In the genomic region with DNA sequence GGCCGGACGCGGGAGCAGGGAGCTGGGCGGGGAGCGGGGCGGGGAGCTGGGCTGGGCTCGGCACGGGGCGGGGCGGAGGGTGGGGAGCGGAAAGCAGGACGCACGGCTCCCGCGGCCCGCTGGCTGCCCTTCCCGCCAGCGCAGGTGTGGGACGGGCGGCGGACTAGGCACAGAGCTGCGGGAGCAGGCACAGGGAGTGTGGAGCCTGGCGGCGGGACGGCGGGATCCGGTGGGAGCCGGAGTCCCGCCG, we compare ENCODE assay signal across 8 cellular contexts. TPM values are rescaled to one million over a fixed set of nuclear protein-coding genes. Genes with fewer than 3 reads are reported as not detected.
DNase-seq lines count a peak whose midpoint lies in the region; ATAC-seq and TF ChIP-seq lines count a peak whose summit lies in the region.

Gene IMPA2, plus strand, starts transcription at position 125 of the 250 bp plus-strand sequence. CDS start 163 bp downstream, outside the sequence.

- peak within 1 kb of the TSS; percentile 81 for H4K91ac ChIP-seq in IMR-90 (ENCODE audit: insufficient read depth, low read depth, low read length)

- WGBS in IMR-90 (ENCODE audit: extremely low coverage in 2 of 2, insufficient read length in 1 of 2), 2 experiments, result 0% methylated on average over 3 of the region's 30 CpGs; no CpG with 5 or more reads in 1 of the 2 experiments

- H3K79me1 ChIP-seq in IMR-90 (ENCODE audit: low read depth in 1 of 2, low read length in 2 of 2), result peaks cover 8 to 9% of the 10 kb centered on the region in 2 experiments; a peak in 2 of 4 replicates

- no peaks in the 10 kb centered on the region for H3K9me3 ChIP-seq in IMR-90 (ENCODE audit: control insufficient read depth, insufficient read depth, low read length)

- H4K20me1 ChIP-seq in IMR-90 (ENCODE audit: insufficient read depth, low read length), result no peaks in the 10 kb centered on the region

- no peak for ATAC-seq in IMR-90 (ENCODE audit: low read depth)

- no TSS peak for BruUV-seq in IMR-90 (replicated peaks; lab: Mats Ljungman, UMichigan)

- intact Hi-C loops in activated CD4-positive, alpha-beta T cell treated with anti-CD3 and anti-CD28 coated beads, Interleukin-2, amount 10 ng/mL, durations not matched to agents 24 days and 14 days (cut with micrococcal nuclease), result loop anchor here (1.0 to 5.0 kb wide), 6 partner anchors 34 to 966 kb away; partner anchors contain the start of genes AFG3L2, CHMP1B, MPPE1 and SEH1L
- intact Hi-C loops in IMR-90 (cut with micrococcal nuclease), result loop anchor here (1.0 to 5.0 kb wide), 3 partner anchors 34 to 131 kb away; partner anchors contain the start of gene CHMP1B

- no peaks in the 10 kb centered on the region for H3K36me3 ChIP-seq in IMR-90 (ENCODE audit: control insufficient read depth, insufficient read depth, low read length)

- in situ Hi-C loops in IMR-90 (cut with MboI; ENCODE audit: low sequenced_read_pairs), result no loop called here

- peaks cover 10% of the 10 kb centered on the region for H3K27me3 Mint-ChIP-seq in activated CD4-positive, alpha-beta T cell treated with anti-CD3 and anti-CD28 coated beads, Interleukin-2, amount 10 ng/mL, durations not matched to agents 24 days and 14 days

- H2AFZ ChIP-seq in IMR-90 (replicated peaks; ENCODE audit: low read length, poor library complexity), result peak within 1 kb of the TSS; percentile 96

- H3K4me1 Mint-ChIP-seq in activated CD4-positive, alpha-beta T cell treated with anti-CD3 and anti-CD28 coated beads, Interleukin-2, amount 10 ng/mL, durations not matched to agents 24 days and 14 days, result peaks cover 17% of the 10 kb centered on the region

- peak within 1 kb of the TSS; percentile 42 for H2BK120ac ChIP-seq in IMR-90 (ENCODE audit: low read depth, low read length)

- POLR2A ChIA-PET in IMR-90 (lab: Charles Lee; ENCODE audit: unreplicated experiment), result interaction anchor here (0.6 kb wide), 2 partner anchors 15 to 298 kb away, joined by 4 to 6 read pairs; no protein-coding TSS in a partner anchor

- H4K5ac ChIP-seq in IMR-90 (ENCODE audit: low read depth, low read length), result peak within 1 kb of the TSS; percentile 80

- TF ChIP-seq POLR2A in IMR-90 (IDR thresholded peaks at IDR 0.05; ENCODE audit: low read depth, low read length), result peak; percentile 42; the same call in 1 of the 2 replicates

- dilution Hi-C loops in IMR-90 (cut with HindIII; ENCODE audit: low sequenced_read_pairs, unreplicated experiment), result no loop called here

- H3K9ac ChIP-seq in IMR-90 (ENCODE audit: low read depth, low read length), result peak within 1 kb of the TSS; percentile 66

- no peak for DNase-seq in activated CD4-positive, alpha-beta T cell treated with anti-CD3 and anti-CD28 coated beads, Interleukin-2, amount 10 ng/mL, durations not matched to agents 24 days and 14 days
- DNase-seq in activated CD4-positive, alpha-beta T cell treated with anti-CD3 and anti-CD28 coated beads for 1 hour, result no peak
- no peak for DNase-seq in IMR-90
- no peak for DNase-seq in choroid plexus epithelial cell (ENCODE audit: low read depth)
- DNase-seq in mucosa of gallbladder (ENCODE audit: low spot score), result no peak
- no peak for DNase-seq in NCI-H1436 (lab: John Stamatoyannopoulos, UW)
- DNase-seq in GM19240 (ENCODE audit: insufficient read length, low spot score), result no peak
- DNase-seq in DMS79 (lab: John Stamatoyannopoulos, UW), result no peak

- peak within 1 kb of the TSS; percentile 90 for H3K4me2 ChIP-seq in IMR-90 (ENCODE audit: low read depth, low read length)

- H3K4ac ChIP-seq in IMR-90 (ENCODE audit: low read depth, low read length), result peak within 1 kb of the TSS; percentile 73

- H2AK9ac ChIP-seq in IMR-90 (replicated peaks; ENCODE audit: low read depth, low read length, poor library complexity), result peak within 1 kb of the TSS; percentile 83

- peak within 1 kb of the TSS; percentile 81 for H3K14ac ChIP-seq in IMR-90 (replicated peaks; ENCODE audit: low read depth, low read length)

- no peaks in the 10 kb centered on the region for H3K9me3 Mint-ChIP-seq in activated CD4-positive, alpha-beta T cell treated with anti-CD3 and anti-CD28 coated beads, Interleukin-2, amount 10 ng/mL, durations not matched to agents 24 days and 14 days

- peak within 1 kb of the TSS; percentile 91 for H3K4me3 Mint-ChIP-seq in activated CD4-positive, alpha-beta T cell treated with anti-CD3 and anti-CD28 coated beads, Interleukin-2, amount 10 ng/mL, durations not matched to agents 24 days and 14 days

- TF ChIP-seq CTCF in IMR-90 (conservative IDR thresholded peaks at IDR 0.05; ENCODE audit: low read depth, low read length), result no peak
- no peak for TF ChIP-seq CTCF in choroid plexus epithelial cell (conservative IDR thresholded peaks at IDR 0.05; ENCODE audit: low read depth, low read length)

- no peak for TF ChIP-seq RAD21 in IMR-90 (IDR thresholded peaks at IDR 0.05; ENCODE audit: low read length)

- H2AK5ac ChIP-seq in IMR-90 (ENCODE audit: low read depth, low read length), result peak within 1 kb of the TSS; percentile 2

- H3K56ac ChIP-seq in IMR-90 (ENCODE audit: extremely low read depth, insufficient read depth, low read length), result peak within 1 kb of the TSS; percentile 86

- H3K27ac ChIP-seq in IMR-90 (ENCODE audit: insufficient read depth, low read length), result peak within 1 kb of the TSS; percentile 76

- no peak within 1 kb of the TSS for H2BK20ac ChIP-seq in IMR-90 (ENCODE audit: low read depth, low read length)

- peak within 1 kb of the TSS; percentile 83 for H3K18ac ChIP-seq in IMR-90 (ENCODE audit: low read depth, low read length)

- peak within 1 kb of the TSS; percentile 72 to 93 for H4K8ac ChIP-seq in IMR-90 (ENCODE audit: low read depth in 2 of 2, low read length in 2 of 2)

- no peaks in the 10 kb centered on the region for H3K36me3 Mint-ChIP-seq in activated CD4-positive, alpha-beta T cell treated with anti-CD3 and anti-CD28 coated beads, Interleukin-2, amount 10 ng/mL, durations not matched to agents 24 days and 14 days (ENCODE audit: low read depth)

- CTCF ChIA-PET in IMR-90 (lab: Yijun Ruan, JAX), result interaction anchor here (1.1 to 1.3 kb wide), 3 partner anchors 43 to 67 kb away, joined by 3 to 7 read pairs (median 5); no protein-coding TSS in a partner anchor

- peak within 1 kb of the TSS; percentile 66 for H2BK5ac ChIP-seq in IMR-90 (ENCODE audit: low read depth, low read length, poor library complexity, severe bottlenecking)

- H3K23ac ChIP-seq in IMR-90 (ENCODE audit: low read depth, low read length), result peak within 1 kb of the TSS; percentile 85

- H3K27ac Mint-ChIP-seq in activated CD4-positive, alpha-beta T cell treated with anti-CD3 and anti-CD28 coated beads, Interleukin-2, amount 10 ng/mL, durations not matched to agents 24 days and 14 days, result peak within 1 kb of the TSS; percentile 89

- H2BK15ac ChIP-seq in IMR-90 (ENCODE audit: low read depth, low read length), result peak within 1 kb of the TSS; percentile 48; the same call in 2 of the 3 replicates

- H3K4me3 ChIP-seq in IMR-90 (ENCODE audit: insufficient read depth, low read depth, low read length) (peak within 1 kb of the TSS; percentile 96), choroid plexus epithelial cell (ENCODE audit: low read depth, low read length) (peak within 1 kb of the TSS; percentile 66)

- H3K27me3 ChIP-seq in IMR-90 (ENCODE audit: control insufficient read depth, insufficient read depth, low read length), result no peaks in the 10 kb centered on the region

- H3K9me1 ChIP-seq in IMR-90 (ENCODE audit: insufficient read depth, low read length), result 0 out of 2 replicates have a peak, but pooled peaks cover 6% of the 10 kb centered on the region

- peaks cover 7% of the 10 kb centered on the region for H3K4me1 ChIP-seq in IMR-90 (ENCODE audit: control insufficient read depth, insufficient read depth, low read length)

TF ChIP-seq in IMR-90, 13 proteins besides CTCF, POLR2A, EP300 and RAD21:
- no peak for TF ChIP-seq BHLHE40 (IDR thresholded peaks at IDR 0.05; ENCODE audit: low read depth, low read length)
- TF ChIP-seq SMC3 (IDR thresholded peaks at IDR 0.05; ENCODE audit: low read depth, low read length), result no peak
- no peak for TF ChIP-seq NFE2L2 (IDR thresholded peaks at IDR 0.05; ENCODE audit: low read depth, low read length)
- TF ChIP-seq RCOR1 (IDR thresholded peaks at IDR 0.05; ENCODE audit: insufficient replicate concordance, low read length), result no peak
- no peak; the same call in 1 of the 2 replicates for TF ChIP-seq MAZ (IDR thresholded peaks at IDR 0.05; ENCODE audit: borderline replicate concordance, low read depth, low read length)

RNA-seq across cellular contexts. Expression of gene IMPA2, which starts in this region (rescaled TPM):
- total RNA-seq in activated CD4-positive, alpha-beta T cell treated with anti-CD3 and anti-CD28 coated beads, Interleukin-2, amount 10 ng/mL, durations not matched to agents 24 days and 14 days, result 18.8 and 20.1 TPM in 2 replicates
- total RNA-seq in IMR-90 (2012; rRNA removed) (4.7 and 5.4 TPM in 2 replicates), mucosa of gallbladder (64.2 TPM)
- polyA plus RNA-seq in IMR-90 (2012; rRNA removed), result 4.7 and 5.5 TPM in 2 replicates
- polyA plus RNA-seq in IMR-90 (2012; cell fraction: cytosol; rRNA removed), result 8.4 and 12.8 TPM in 2 replicates
- 24.6 and 26.9 TPM in 2 replicates for polyA plus RNA-seq in IMR-90 (2012; cell fraction: nucleus; rRNA removed; ENCODE audit: low replicate concordance)
